1 cellular context compared by ENCODE assay signal in the genomic region with DNA sequence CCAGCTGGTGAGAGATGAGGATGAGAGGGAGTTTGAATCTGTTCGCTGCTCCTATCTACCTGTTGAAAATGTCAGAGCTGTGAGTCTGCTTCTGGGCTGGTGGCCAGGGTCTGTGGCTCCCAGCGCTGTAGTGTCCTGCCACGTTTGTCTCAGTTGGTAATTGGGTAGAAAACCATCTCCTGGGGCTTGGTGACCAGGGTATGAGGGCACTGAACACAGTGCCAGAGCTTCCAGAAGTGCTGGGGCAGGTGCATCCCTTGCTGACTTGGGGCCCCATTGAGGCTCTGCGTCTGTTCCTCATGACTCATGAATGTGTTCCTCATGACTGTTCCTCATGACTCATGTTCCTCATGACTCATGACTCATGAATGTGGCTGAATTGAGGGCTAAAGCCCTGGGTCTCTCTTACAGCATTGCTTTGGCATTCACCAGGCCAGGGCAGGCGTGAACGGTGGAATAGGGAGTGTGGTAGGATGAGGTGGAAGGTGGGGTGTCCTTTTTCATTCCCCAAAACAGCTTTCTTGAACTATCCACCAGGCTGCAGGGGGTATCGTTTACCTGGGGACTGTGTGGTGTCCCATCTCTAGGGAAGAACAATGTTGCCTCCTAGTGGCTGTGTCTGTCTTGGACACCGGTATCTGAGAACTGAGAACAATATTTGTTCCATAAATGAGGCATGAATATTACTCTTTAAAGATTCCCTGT.
A peak's percentile ranks its signal among the peaks of the same experiment; 100 is the strongest.
TF ChIP-seq lines count a peak whose summit lies in the region.

No MANE protein-coding gene starts in this region.

TF ChIP-seq in A549, 52 proteins besides CTCF, POLR2A, EP300 and RAD21 (continued from another document):
- TF ChIP-seq, protein P1, sequence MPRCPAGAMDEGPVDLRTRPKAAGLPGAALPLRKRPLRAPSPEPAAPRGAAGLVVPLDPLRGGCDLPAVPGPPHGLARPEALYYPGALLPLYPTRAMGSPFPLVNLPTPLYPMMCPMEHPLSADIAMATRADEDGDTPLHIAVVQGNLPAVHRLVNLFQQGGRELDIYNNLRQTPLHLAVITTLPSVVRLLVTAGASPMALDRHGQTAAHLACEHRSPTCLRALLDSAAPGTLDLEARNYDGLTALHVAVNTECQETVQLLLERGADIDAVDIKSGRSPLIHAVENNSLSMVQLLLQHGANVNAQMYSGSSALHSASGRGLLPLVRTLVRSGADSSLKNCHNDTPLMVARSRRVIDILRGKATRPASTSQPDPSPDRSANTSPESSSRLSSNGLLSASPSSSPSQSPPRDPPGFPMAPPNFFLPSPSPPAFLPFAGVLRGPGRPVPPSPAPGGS (IDR thresholded peaks at IDR 0.05) = no peak
- TF ChIP-seq MAZ (IDR thresholded peaks at IDR 0.05; ENCODE audit: borderline replicate concordance, low read depth, low read length) = no peak
- peak; percentile 100 for TF ChIP-seq FOSL2 (IDR thresholded peaks at IDR 0.05)
- peak; percentile 100 for TF ChIP-seq FOSL2 (CRISPR knock-in tag; IDR thresholded peaks at IDR 0.05)
- TF ChIP-seq, protein P2, sequence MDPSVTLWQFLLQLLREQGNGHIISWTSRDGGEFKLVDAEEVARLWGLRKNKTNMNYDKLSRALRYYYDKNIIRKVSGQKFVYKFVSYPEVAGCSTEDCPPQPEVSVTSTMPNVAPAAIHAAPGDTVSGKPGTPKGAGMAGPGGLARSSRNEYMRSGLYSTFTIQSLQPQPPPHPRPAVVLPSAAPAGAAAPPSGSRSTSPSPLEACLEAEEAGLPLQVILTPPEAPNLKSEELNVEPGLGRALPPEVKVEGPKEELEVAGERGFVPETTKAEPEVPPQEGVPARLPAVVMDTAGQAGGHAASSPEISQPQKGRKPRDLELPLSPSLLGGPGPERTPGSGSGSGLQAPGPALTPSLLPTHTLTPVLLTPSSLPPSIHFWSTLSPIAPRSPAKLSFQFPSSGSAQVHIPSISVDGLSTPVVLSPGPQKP (IDR thresholded peaks at IDR 0.05; ENCODE audit: low read depth, low read length) = no peak
- TF ChIP-seq NR3C1 (IDR thresholded peaks at IDR 0.05) = no peak
- TF ChIP-seq KDM1A (IDR thresholded peaks at IDR 0.05; ENCODE audit: low read depth) = no peak
- no peak for TF ChIP-seq ZSCAN20 (CRISPR knock-in tag; IDR thresholded peaks at IDR 0.05)
- TF ChIP-seq, protein P3, sequence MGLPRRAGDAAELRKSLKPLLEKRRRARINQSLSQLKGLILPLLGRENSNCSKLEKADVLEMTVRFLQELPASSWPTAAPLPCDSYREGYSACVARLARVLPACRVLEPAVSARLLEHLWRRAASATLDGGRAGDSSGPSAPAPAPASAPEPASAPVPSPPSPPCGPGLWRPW (IDR thresholded peaks at IDR 0.05) = no peak
- TF ChIP-seq, protein P4, sequence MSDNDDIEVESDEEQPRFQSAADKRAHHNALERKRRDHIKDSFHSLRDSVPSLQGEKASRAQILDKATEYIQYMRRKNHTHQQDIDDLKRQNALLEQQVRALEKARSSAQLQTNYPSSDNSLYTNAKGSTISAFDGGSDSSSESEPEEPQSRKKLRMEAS (IDR thresholded peaks at IDR 0.05) = peak; percentile 85
- TF ChIP-seq, protein P5, sequence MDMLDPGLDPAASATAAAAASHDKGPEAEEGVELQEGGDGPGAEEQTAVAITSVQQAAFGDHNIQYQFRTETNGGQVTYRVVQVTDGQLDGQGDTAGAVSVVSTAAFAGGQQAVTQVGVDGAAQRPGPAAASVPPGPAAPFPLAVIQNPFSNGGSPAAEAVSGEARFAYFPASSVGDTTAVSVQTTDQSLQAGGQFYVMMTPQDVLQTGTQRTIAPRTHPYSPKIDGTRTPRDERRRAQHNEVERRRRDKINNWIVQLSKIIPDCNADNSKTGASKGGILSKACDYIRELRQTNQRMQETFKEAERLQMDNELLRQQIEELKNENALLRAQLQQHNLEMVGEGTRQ (IDR thresholded peaks at IDR 0.05) = no peak
- TF ChIP-seq CHD2 (IDR thresholded peaks at IDR 0.05; ENCODE audit: low read length, partially characterized antibody) = no peak
- TF ChIP-seq CHD4 (IDR thresholded peaks at IDR 0.05; ENCODE audit: borderline replicate concordance) = no peak
- TF ChIP-seq HDAC2 (IDR thresholded peaks at IDR 0.05) = no peak
- TF ChIP-seq ESRRA (IDR thresholded peaks at IDR 0.05; ENCODE audit: borderline replicate concordance, low read length) = no peak
- TF ChIP-seq RCOR1 (IDR thresholded peaks at IDR 0.05; ENCODE audit: low read depth, low read length) = peak; percentile 88; the same call in 1 of the 2 replicates
- TF ChIP-seq HEYL (CRISPR knock-in tag; IDR thresholded peaks at IDR 0.05) = no peak
- peak in 1 of 2 experiments; percentile 16; a peak in 1 of 4 replicates for TF ChIP-seq CEBPB (IDR thresholded peaks at IDR 0.05)
- no peak for TF ChIP-seq MYC (IDR thresholded peaks at IDR 0.05; ENCODE audit: borderline replicate concordance, low read length)
- no peak for TF ChIP-seq HOXB5 (CRISPR knock-in tag; IDR thresholded peaks at IDR 0.05)
- no peak for TF ChIP-seq NPAS2 (CRISPR knock-in tag; IDR thresholded peaks at IDR 0.05; ENCODE audit: borderline replicate concordance)
- TF ChIP-seq, protein P6, sequence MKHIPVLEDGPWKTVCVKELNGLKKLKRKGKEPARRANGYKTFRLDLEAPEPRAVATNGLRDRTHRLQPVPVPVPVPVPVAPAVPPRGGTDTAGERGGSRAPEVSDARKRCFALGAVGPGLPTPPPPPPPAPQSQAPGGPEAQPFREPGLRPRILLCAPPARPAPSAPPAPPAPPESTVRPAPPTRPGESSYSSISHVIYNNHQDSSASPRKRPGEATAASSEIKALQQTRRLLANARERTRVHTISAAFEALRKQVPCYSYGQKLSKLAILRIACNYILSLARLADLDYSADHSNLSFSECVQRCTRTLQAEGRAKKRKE (CRISPR knock-in tag; IDR thresholded peaks at IDR 0.05; ENCODE audit: low read depth) = no peak
- no peak for TF ChIP-seq ZNF302 (CRISPR knock-in tag; IDR thresholded peaks at IDR 0.05)
- TF ChIP-seq, protein P7, sequence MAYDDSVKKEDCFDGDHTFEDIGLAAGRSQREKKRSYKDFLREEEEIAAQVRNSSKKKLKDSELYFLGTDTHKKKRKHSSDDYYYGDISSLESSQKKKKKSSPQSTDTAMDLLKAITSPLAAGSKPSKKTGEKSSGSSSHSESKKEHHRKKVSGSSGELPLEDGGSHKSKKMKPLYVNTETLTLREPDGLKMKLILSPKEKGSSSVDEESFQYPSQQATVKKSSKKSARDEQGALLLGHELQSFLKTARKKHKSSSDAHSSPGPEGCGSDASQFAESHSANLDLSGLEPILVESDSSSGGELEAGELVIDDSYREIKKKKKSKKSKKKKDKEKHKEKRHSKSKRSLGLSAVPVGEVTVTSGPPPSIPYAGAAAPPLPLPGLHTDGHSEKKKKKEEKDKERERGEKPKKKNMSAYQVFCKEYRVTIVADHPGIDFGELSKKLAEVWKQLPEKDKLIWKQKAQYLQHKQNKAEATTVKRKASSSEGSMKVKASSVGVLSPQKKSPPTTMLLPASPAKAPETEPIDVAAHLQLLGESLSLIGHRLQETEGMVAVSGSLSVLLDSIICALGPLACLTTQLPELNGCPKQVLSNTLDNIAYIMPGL (CRISPR knock-in tag; IDR thresholded peaks at IDR 0.05; ENCODE audit: borderline replicate concordance) = no peak
- peak; percentile 88 for TF ChIP-seq GATA3 (IDR thresholded peaks at IDR 0.05; ENCODE audit: borderline replicate concordance)
- TF ChIP-seq TP53 (CRISPR knock-in tag; IDR thresholded peaks at IDR 0.05) = no peak
- TF ChIP-seq SREBF2 (IDR thresholded peaks at IDR 0.05) = no peak
- no peak for TF ChIP-seq ZC3H11A (IDR thresholded peaks at IDR 0.05)
- no peak for TF ChIP-seq FOSB (CRISPR knock-in tag; IDR thresholded peaks at IDR 0.05)
- TF ChIP-seq JUNB (IDR thresholded peaks at IDR 0.05) = peak; percentile 99
- no peak for TF ChIP-seq CBX2 (IDR thresholded peaks at IDR 0.05; ENCODE audit: borderline replicate concordance, low read depth)
- TF ChIP-seq, protein P8, sequence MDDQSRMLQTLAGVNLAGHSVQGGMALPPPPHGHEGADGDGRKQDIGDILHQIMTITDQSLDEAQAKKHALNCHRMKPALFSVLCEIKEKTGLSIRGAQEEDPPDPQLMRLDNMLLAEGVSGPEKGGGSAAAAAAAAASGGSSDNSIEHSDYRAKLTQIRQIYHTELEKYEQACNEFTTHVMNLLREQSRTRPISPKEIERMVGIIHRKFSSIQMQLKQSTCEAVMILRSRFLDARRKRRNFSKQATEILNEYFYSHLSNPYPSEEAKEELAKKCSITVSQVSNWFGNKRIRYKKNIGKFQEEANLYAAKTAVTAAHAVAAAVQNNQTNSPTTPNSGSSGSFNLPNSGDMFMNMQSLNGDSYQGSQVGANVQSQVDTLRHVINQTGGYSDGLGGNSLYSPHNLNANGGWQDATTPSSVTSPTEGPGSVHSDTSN (IDR thresholded peaks at IDR 0.05) = 0 out of 2 replicates have a peak, but pooled peaks have one; percentile 64
- no peak for TF ChIP-seq ZFP36 (IDR thresholded peaks at IDR 0.05; ENCODE audit: borderline replicate concordance, partially characterized antibody)
- no peak for TF ChIP-seq RFX5 (IDR thresholded peaks at IDR 0.05)
- peak; percentile 51 for TF ChIP-seq MAFK (IDR thresholded peaks at IDR 0.05; ENCODE audit: partially characterized antibody)
- no peak for TF ChIP-seq KDM5A (IDR thresholded peaks at IDR 0.05)
- no peak for TF ChIP-seq PHF8 (IDR thresholded peaks at IDR 0.05; ENCODE audit: borderline replicate concordance, low read depth)
- TF ChIP-seq FOXS1 (CRISPR knock-in tag; IDR thresholded peaks at IDR 0.05) = no peak
- TF ChIP-seq RARB (CRISPR knock-in tag; IDR thresholded peaks at IDR 0.05) = no peak
- TF ChIP-seq SMC3 (IDR thresholded peaks at IDR 0.05) = peak; percentile 61
- no peak for TF ChIP-seq BHLHE40 (IDR thresholded peaks at IDR 0.05; ENCODE audit: low read depth, low read length)
- TF ChIP-seq RNF2 (IDR thresholded peaks at IDR 0.05; ENCODE audit: borderline replicate concordance, low read depth) = no peak
- peak; percentile 89 to 93 for TF ChIP-seq JUN (IDR thresholded peaks at IDR 0.05)
- TF ChIP-seq POLR2AphosphoS2 (conservative IDR thresholded peaks at IDR 0.05; ENCODE audit: low read length) = no peak
- TF ChIP-seq EHF (CRISPR knock-in tag; IDR thresholded peaks at IDR 0.05) = no peak
- TF ChIP-seq NFE2L2 (conservative IDR thresholded peaks at IDR 0.05; ENCODE audit: low read length) = peak; percentile 28; the same call in 1 of the 2 replicates
TF ChIP-seq in A549: peak in this region for 11.
